Comparison of ENCODE assay signal across 1 cellular context in genomic region chr11:68963779-68964178, GRCh38.
TF ChIP-seq lines count a peak whose summit lies in the region.

No MANE protein-coding gene starts in this region.

TF ChIP-seq in IMR-90, 13 proteins besides CTCF, POLR2A, EP300 and RAD21 (continued from another document):
- no peak for TF ChIP-seq ELK1 (IDR thresholded peaks at IDR 0.05; ENCODE audit: borderline replicate concordance, low read depth, low read length)
- TF ChIP-seq NFE2L2 (IDR thresholded peaks at IDR 0.05; ENCODE audit: low read depth, low read length) = no peak
- TF ChIP-seq SMC3 (IDR thresholded peaks at IDR 0.05; ENCODE audit: low read depth, low read length) = no peak
- TF ChIP-seq FOS (IDR thresholded peaks at IDR 0.05; ENCODE audit: low read depth, low read length) = no peak
- no peak for TF ChIP-seq CEBPB (IDR thresholded peaks at IDR 0.05; ENCODE audit: low read depth, low read length)
- TF ChIP-seq CHD1 (IDR thresholded peaks at IDR 0.05; ENCODE audit: low read depth, low read length) = no peak
- TF ChIP-seq RFX5 (IDR thresholded peaks at IDR 0.05; ENCODE audit: low read depth, low read length) = no peak
- TF ChIP-seq USF2 (IDR thresholded peaks at IDR 0.05; ENCODE audit: low read depth, low read length) = no peak
